In the genomic region with DNA sequence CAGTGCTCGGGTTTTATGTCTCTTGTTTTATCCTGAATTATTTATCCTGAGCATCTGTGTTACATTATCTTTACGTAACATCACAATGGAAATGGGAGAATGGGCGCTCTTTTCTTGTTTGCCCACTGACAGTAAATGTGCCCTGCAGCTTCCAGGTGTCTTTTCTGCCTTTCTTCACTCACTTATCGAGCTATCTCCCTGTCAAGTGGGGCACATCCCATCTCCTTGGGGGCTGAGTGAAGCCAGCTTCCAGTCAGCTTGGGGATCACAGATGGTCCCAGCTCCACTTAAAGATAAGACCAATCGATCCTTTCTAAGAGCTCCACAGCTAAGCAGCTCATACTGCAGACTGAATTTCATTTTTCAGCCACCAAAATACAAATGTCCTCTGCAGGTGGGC, we compare ENCODE assay signal across 30 cellular contexts.
"Had no signal": no experiment of that assay in that cellular context is flagged by ENCODE, and none has a peak within 500 bp of the region (broad histone marks: within the 10 kb centered on the region; RNA-seq: fewer than 3 reads in every experiment).

No MANE protein-coding gene starts in this region.

- H3K27me3 ChIP-seq: brain microvascular endothelial cell, dorsolateral prefrontal cortex, esophagus muscularis mucosa, foreskin keratinocyte, gastrocnemius medialis had no signal

- H3K36me3 ChIP-seq: brain microvascular endothelial cell, esophagus muscularis mucosa, gastrocnemius medialis had no signal

- H3K4me3 ChIP-seq: coronary artery, dorsolateral prefrontal cortex, esophagus muscularis mucosa, gastrocnemius medialis had no signal

- H3K36me3 Mint-ChIP-seq: activated CD8-positive, alpha-beta memory T cell treated with anti-CD3 and anti-CD28 coated beads, Interleukin-2, amount 10 ng/mL, durations not matched to agents 7 days and 5 days; activated naive CD8-positive, alpha-beta T cell had no signal

- H3K4me1 Mint-ChIP-seq: activated B cell treated with CpG ODN at 0.5 μM for 24 hours; activated CD8-positive, alpha-beta memory T cell treated with anti-CD3 and anti-CD28 coated beads, Interleukin-2, amount 10 ng/mL, durations not matched to agents 7 days and 5 days; central memory CD8-positive, alpha-beta T cell; endodermal cell had no signal

- H3K9me3 ChIP-seq: gastrocnemius medialis had no signal

- H3K4me3 Mint-ChIP-seq: activated B cell treated with CpG ODN at 0.5 μM for 24 hours; activated CD8-positive, alpha-beta memory T cell treated with anti-CD3 and anti-CD28 coated beads, Interleukin-2, amount 10 ng/mL, durations not matched to agents 7 days and 5 days; activated CD8-positive, alpha-beta T cell treated with anti-CD3 and anti-CD28 coated beads for 36 hours; activated naive CD8-positive, alpha-beta T cell; activated T-helper 1 cell treated with anti-CD3 and anti-CD28 coated beads, Interleukin-12 subunit alpha, Interleukin-12 subunit beta, Interleukin-2, Interleukin-4 antibody, amounts not matched to agents 30 ng/mL and 10 ng/mL and 1 ng/mL, durations not matched to agents 14 hours and 24 hours and 36 hours; central memory CD8-positive, alpha-beta T cell; dendritic cell treated with granulocyte-macrophage colony-stimulating factor and Interleukin-4, amounts not matched to agents 40 ng/mL and 50 ng/mL, for 4 days; endodermal cell had no signal

- H3K4me1 ChIP-seq: esophagus muscularis mucosa, foreskin keratinocyte, gastrocnemius medialis had no signal

- H3K9me3 Mint-ChIP-seq: activated T-helper 1 cell treated with anti-CD3 and anti-CD28 coated beads, Interleukin-12 subunit alpha, Interleukin-12 subunit beta, Interleukin-2, Interleukin-4 antibody, amounts not matched to agents 30 ng/mL and 10 ng/mL and 1 ng/mL, durations not matched to agents 14 hours and 24 hours and 36 hours; activated T-helper 2 cell treated with anti-CD3 and anti-CD28 coated beads, Interferon-gamma antibody, Interleukin-2, Interleukin-4, amounts not matched to agents 10 μg/mL and 5 μg/mL and 100 μg/mL, durations not matched to agents 14 hours and 24 hours and 36 hours; central memory CD8-positive, alpha-beta T cell; dendritic cell treated with granulocyte-macrophage colony-stimulating factor and Interleukin-4, amounts not matched to agents 40 ng/mL and 50 ng/mL, for 4 days had no signal

- DNase-seq: activated B cell treated with CpG ODN at 0.5 μM for 24 hours; activated CD4-positive, alpha-beta T cell treated with anti-CD3 and anti-CD28 coated beads for 48 hours; activated CD4-positive, alpha-beta T cell treated with anti-CD3 and anti-CD28 coated beads, Interleukin-2, amount 50 U/mL, for 1 hour; activated CD4-positive, alpha-beta T cell treated with anti-CD3 and anti-CD28 coated beads, Interleukin-2, amount 50 U/mL, for 48 hours; activated CD8-positive, alpha-beta memory T cell treated with anti-CD3 and anti-CD28 coated beads, Interleukin-2, amount 10 ng/mL, durations not matched to agents 7 days and 5 days; activated CD8-positive, alpha-beta memory T cell treated with anti-CD3 and anti-CD28 coated beads, Interleukin-2, amount 50 U/mL, for 4 hours; activated CD8-positive, alpha-beta T cell treated with anti-CD3 and anti-CD28 coated beads for 36 hours; activated effector memory CD4-positive, alpha-beta T cell treated with anti-CD3 and anti-CD28 coated beads, Interleukin-2, amount 50 U/mL, for 16 hours; activated naive CD4-positive, alpha-beta T cell treated with anti-CD3 and anti-CD28 coated beads, Interleukin-2, amount 50 U/mL, for 16 hours; activated naive CD4-positive, alpha-beta T cell treated with Interleukin-2 at 50 U/mL for 16 hours; activated T-cell treated with anti-CD3 and anti-CD28 coated beads, Interleukin-2, amount 50 U/mL, for 1 hour; activated T-cell treated with anti-CD3 and anti-CD28 coated beads, Interleukin-2, amount 50 U/mL, for 48 hours; amniotic stem cell; anterior cingulate cortex; brain microvascular endothelial cell; dorsolateral prefrontal cortex; effector memory CD4-positive, alpha-beta T cell; endodermal cell; foreskin keratinocyte; gastrocnemius medialis; head of caudate nucleus; hippocampal formation; T-helper 2 cell had no signal

- H3K27me3 Mint-ChIP-seq: activated B cell treated with CpG ODN at 0.5 μM for 24 hours; dendritic cell treated with granulocyte-macrophage colony-stimulating factor and Interleukin-4, amounts not matched to agents 40 ng/mL and 50 ng/mL, for 4 days had no signal

- H3K27ac Mint-ChIP-seq: activated B cell treated with CpG ODN at 0.5 μM for 24 hours; activated CD8-positive, alpha-beta memory T cell treated with anti-CD3 and anti-CD28 coated beads, Interleukin-2, amount 10 ng/mL, durations not matched to agents 7 days and 5 days; activated CD8-positive, alpha-beta T cell treated with anti-CD3 and anti-CD28 coated beads for 36 hours; activated naive CD8-positive, alpha-beta T cell; activated T-helper 1 cell treated with anti-CD3 and anti-CD28 coated beads, Interleukin-12 subunit alpha, Interleukin-12 subunit beta, Interleukin-2, Interleukin-4 antibody, amounts not matched to agents 30 ng/mL and 10 ng/mL and 1 ng/mL, durations not matched to agents 14 hours and 24 hours and 36 hours; activated T-helper 2 cell treated with anti-CD3 and anti-CD28 coated beads, Interferon-gamma antibody, Interleukin-2, Interleukin-4, amounts not matched to agents 10 μg/mL and 5 μg/mL and 100 μg/mL, durations not matched to agents 14 hours and 24 hours and 36 hours; dendritic cell treated with granulocyte-macrophage colony-stimulating factor and Interleukin-4, amounts not matched to agents 40 ng/mL and 50 ng/mL, for 4 days; endodermal cell had no signal
